17 cellular contexts compared by ENCODE assay signal in the genomic region with DNA sequence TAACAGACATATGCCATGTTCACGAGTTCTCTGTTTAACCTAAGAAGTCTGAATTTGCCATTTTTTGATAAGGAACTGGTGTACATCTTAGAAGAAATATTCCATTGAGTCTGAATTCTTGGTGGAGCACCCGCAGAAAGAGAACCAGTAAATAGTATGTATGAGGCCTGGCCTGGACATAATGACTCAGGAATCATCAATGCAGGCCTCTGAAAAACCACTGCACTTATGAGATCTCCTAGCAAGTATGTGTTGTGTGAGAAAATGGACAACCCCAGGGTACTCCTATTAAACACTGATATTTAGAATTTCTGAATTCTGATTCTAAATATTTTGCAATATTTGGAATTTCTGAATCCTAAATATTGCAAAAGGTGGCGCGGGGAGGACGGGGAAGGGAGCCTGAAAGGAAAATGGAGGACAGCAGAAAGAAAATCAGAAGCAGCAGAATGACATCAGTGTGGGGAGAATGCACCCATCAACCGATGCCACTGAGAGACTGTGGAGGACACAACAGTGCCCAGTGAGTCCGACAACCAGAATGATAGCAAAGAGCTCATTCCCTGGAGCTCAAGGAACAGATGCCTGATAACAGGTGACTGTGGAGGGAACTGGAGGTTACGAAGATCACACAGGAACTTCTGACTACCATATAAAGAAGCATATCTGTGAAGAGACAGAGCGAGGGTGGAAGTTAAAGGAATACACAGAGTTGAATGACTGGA.
DNase-seq lines count a peak whose midpoint lies in the region; ATAC-seq and TF ChIP-seq lines count a peak whose summit lies in the region.
"Had no signal": no experiment of that assay in that cellular context is flagged by ENCODE, and none has a peak within 500 bp of the region (broad histone marks: within the 10 kb centered on the region; RNA-seq: fewer than 3 reads in every experiment).

No MANE protein-coding gene starts in this region.

- ATAC-seq in activated CD4-positive, alpha-beta T cell treated with anti-CD3 and anti-CD28 coated beads for 36 hours = no peak
- ATAC-seq: heart left ventricle had no signal

- WGBS in HUES64 = 95% methylated on average over 9 of the region's 9 CpGs

- POLR2A ChIA-PET in activated CD4-positive, alpha-beta T cell treated with anti-CD3 and anti-CD28 coated beads for 36 hours (lab: Charles Lee) = no interaction called here

- H3K4me3 Mint-ChIP-seq in activated CD4-positive, alpha-beta T cell treated with anti-CD3 and anti-CD28 coated beads for 36 hours = no peak overlapping the region
- H3K4me3 Mint-ChIP-seq: activated naive CD8-positive, alpha-beta T cell; B cell had no signal

- no peak overlapping the region for H3K4me3 ChIP-seq in AG09309 (ENCODE audit: control insufficient read depth, low read depth, low read length)
- H3K4me3 ChIP-seq in HUES64 (ENCODE audit: low read length) = no peak overlapping the region
- no peak overlapping the region for H3K4me3 ChIP-seq in cardiac fibroblast (replicated peaks in 1 of 2; ENCODE audit: low read depth in 2 of 2, low read length in 2 of 2)
- H3K4me3 ChIP-seq: heart left ventricle, left ventricle myocardium inferior had no signal

- intact Hi-C loops in activated CD4-positive, alpha-beta T cell treated with anti-CD3 and anti-CD28 coated beads for 36 hours (cut with DNase I, micrococcal nuclease) = loop anchor here (5.0 to 10.0 kb wide), 2 partner anchors 94 to 178 kb away; no protein-coding TSS in a partner anchor

- H3K9ac ChIP-seq in HUES64 (ENCODE audit: low read depth, low read length) = no peak overlapping the region

- H3K27me3 Mint-ChIP-seq in activated CD4-positive, alpha-beta T cell treated with anti-CD3 and anti-CD28 coated beads for 36 hours = no peaks in the 10 kb centered on the region
- H3K27me3 Mint-ChIP-seq: activated naive CD8-positive, alpha-beta T cell; B cell had no signal

- H3K27ac Mint-ChIP-seq in activated CD4-positive, alpha-beta T cell treated with anti-CD3 and anti-CD28 coated beads for 36 hours = no peak overlapping the region
- H3K27ac Mint-ChIP-seq: activated naive CD8-positive, alpha-beta T cell; B cell had no signal

- DNase-seq in AG09309 (ENCODE audit: low read depth) (peak; percentile 56), cardiac fibroblast (ENCODE audit: low read depth in 2 of 2) (peak; percentile 24 to 72), kidney tubule cell (ENCODE audit: low spot score) (peak; percentile 57), activated gamma-delta T cell (lab: John Stamatoyannopoulos, UW) (no peak), hypothalamus (lab: John Stamatoyannopoulos, UW) (no peak)
- no peak for DNase-seq in stimulated activated CD4-positive, alpha-beta T cell treated with anti-CD3 and anti-CD28 coated beads, Interleukin-4, amount 100 ng/mL, for 1 hour
- no peak for DNase-seq in activated CD4-positive, alpha-beta T cell treated with anti-CD3 and anti-CD28 coated beads for 36 hours
- DNase-seq: dermis blood vessel endothelial cell, heart left ventricle, left ventricle myocardium inferior, NCI-H1436 treated with DMSO at 0.1 percent for 48 hours, NCI-H526 treated with DMSO at 0.1 percent for 48 hours, nucleus accumbens, Right ventricle myocardium superior had no signal

- CTCF ChIA-PET in activated CD4-positive, alpha-beta T cell treated with anti-CD3 and anti-CD28 coated beads for 36 hours (lab: Charles Lee) = interaction anchor here (1.0 to 1.8 kb wide), 2 partner anchors 10 to 13 kb away, joined by 3 to 5 read pairs; no protein-coding TSS in a partner anchor

- no peak for TF ChIP-seq CTCF in AG09309 (IDR thresholded peaks at IDR 0.05; ENCODE audit: control insufficient read depth, insufficient read depth, low read depth, low read length, missing control alignments)
- no peak for TF ChIP-seq CTCF in cardiac fibroblast (IDR thresholded peaks at IDR 0.05; ENCODE audit: low read depth, low read length)

- H3K9me3 Mint-ChIP-seq in activated CD4-positive, alpha-beta T cell treated with anti-CD3 and anti-CD28 coated beads for 36 hours (ENCODE audit: low read depth) = no peaks in the 10 kb centered on the region

- peak overlapping the region; percentile 1; the same call in 1 of the 2 replicates for H3K27ac ChIP-seq in HUES64 (ENCODE audit: low read depth, low read length)
- H3K27ac ChIP-seq: heart left ventricle, left ventricle myocardium inferior had no signal

- peaks cover 85% of the 10 kb centered on the region for H3K4me1 ChIP-seq in HUES64 (ENCODE audit: insufficient read depth, low read length)

- no peaks in the 10 kb centered on the region for H3K27me3 ChIP-seq in HUES64 (ENCODE audit: insufficient read depth, low read length)
- H3K27me3 ChIP-seq: heart left ventricle had no signal

- no peaks in the 10 kb centered on the region for H3K36me3 Mint-ChIP-seq in activated CD4-positive, alpha-beta T cell treated with anti-CD3 and anti-CD28 coated beads for 36 hours (ENCODE audit: low read depth)

- no peaks in the 10 kb centered on the region for H3K36me3 ChIP-seq in HUES64 (ENCODE audit: insufficient read depth, low read length)
- H3K36me3 ChIP-seq: heart left ventricle, left ventricle myocardium inferior had no signal

- peaks cover 41% of the 10 kb centered on the region for H3K4me1 Mint-ChIP-seq in activated CD4-positive, alpha-beta T cell treated with anti-CD3 and anti-CD28 coated beads for 36 hours

- no peaks in the 10 kb centered on the region for H3K9me3 ChIP-seq in HUES64 (ENCODE audit: insufficient read depth, low read depth, low read length)
- H3K9me3 ChIP-seq: heart left ventricle, left ventricle myocardium inferior had no signal

Comparison
In these comparisons a context has a peak if more than half of its experiments do, and no peak if none do; other contexts are left out.
1. DNase-seq: peak in AG09309 (single experiment), cardiac fibroblast (2 of 2) and kidney tubule cell (single experiment); none in stimulated activated CD4-positive, alpha-beta T cell treated with anti-CD3 and anti-CD28 coated beads, Interleukin-4, amount 100 ng/mL, for 1 hour (single experiment), activated gamma-delta T cell (single experiment), hypothalamus (0 of 51) and activated CD4-positive, alpha-beta T cell treated with anti-CD3 and anti-CD28 coated beads for 36 hours (single experiment).